8 cellular contexts compared by ENCODE assay signal in genomic region chr1:8343464-8344001, GRCh38. TPM values are rescaled to one million over a fixed set of nuclear protein-coding genes. Genes with fewer than 3 reads are reported as not detected.
DNase-seq lines count a peak whose midpoint lies in the region; ATAC-seq and TF ChIP-seq lines count a peak whose summit lies in the region.
"Had no signal": no experiment of that assay in that cellular context is flagged by ENCODE, and none has a peak within 500 bp of the region (broad histone marks: within the 10 kb centered on the region; RNA-seq: fewer than 3 reads in every experiment).

No MANE protein-coding gene starts in this region.

- H3K4me1 Mint-ChIP-seq in T-helper 17 cell: peaks cover 5% of the 10 kb centered on the region

- peaks cover 15% of the 10 kb centered on the region for H3K4me1 ChIP-seq in lower lobe of right lung

- ATAC-seq in lower lobe of right lung: peak; percentile 74 to 80
- ATAC-seq in T-helper 17 cell: no peak
- ATAC-seq in HG02798 (IDR thresholded peaks at IDR 0.05; ENCODE audit: poor library complexity, unreplicated experiment): no peak

- TF ChIP-seq CTCF in lower lobe of right lung (IDR thresholded peaks at IDR 0.05): no peak

- H3K9me3 ChIP-seq in lower lobe of right lung (no peaks in the 10 kb centered on the region), T-helper 17 cell (ENCODE audit: control insufficient read depth, low read length, poor library complexity, severe bottlenecking) (no peaks in the 10 kb centered on the region)

- H3K27ac ChIP-seq in lower lobe of right lung: peak overlapping the region; percentile 71

- peaks cover 6% of the 10 kb centered on the region for H3K36me3 Mint-ChIP-seq in T-helper 17 cell (ENCODE audit: low read depth)

- H3K36me3 ChIP-seq in lower lobe of right lung: no peaks in the 10 kb centered on the region

- H3K27me3 ChIP-seq in lower lobe of right lung (ENCODE audit: low read depth): no peaks in the 10 kb centered on the region

- intact Hi-C loops in lower lobe of right lung (cut with DNase I): no loop called here

- DNase-seq in LHCN-M2 (ENCODE audit: low read depth) (peak; percentile 93), dedifferentiated amniotic fluid mesenchymal stem cell (ENCODE audit: extremely low spot score) (peak; percentile 92), lower lobe of right lung (peak; percentile 67), ureter (ENCODE audit: low spot score) (peak; percentile 86), T-helper 17 cell (no peak), NCI-H1417 (lab: John Stamatoyannopoulos, UW) (no peak)
- DNase-seq: NCI-H187 had no signal

- no peaks in the 10 kb centered on the region for H3K27me3 Mint-ChIP-seq in T-helper 17 cell

- H3K4me3 Mint-ChIP-seq in T-helper 17 cell: no peak overlapping the region

- H3K27ac Mint-ChIP-seq in T-helper 17 cell: no peak overlapping the region

- peak overlapping the region; percentile 17 for H3K4me3 ChIP-seq in lower lobe of right lung

RNA-seq across cellular contexts. Expression of gene SLC45A1, which starts 25.6 kb away (rescaled TPM):
- total RNA-seq in LHCN-M2 (2014; rRNA removed): 4.0 and 4.2 TPM in 2 replicates
- 1.9 TPM for polyA plus RNA-seq in LHCN-M2 (2012)
- 0.92 TPM for total RNA-seq in lower lobe of right lung
- 3.3 TPM for total RNA-seq in ureter
- under 1 TPM; 0.65 to 0.70 TPM for total RNA-seq in T-helper 17 cell

Comparison
In these comparisons a context has a peak if more than half of its experiments do, and no peak if none do; other contexts are left out.
1. DNase-seq: peak in LHCN-M2 (single experiment), dedifferentiated amniotic fluid mesenchymal stem cell (single experiment), lower lobe of right lung (single experiment) and ureter (single experiment); none in T-helper 17 cell (0 of 3) and NCI-H1417 (0 of 3).
2. ATAC-seq: peak in lower lobe of right lung (2 of 2); none in T-helper 17 cell (single experiment) and HG02798 (single experiment).